Comparison of ENCODE assay signal across 8 cellular contexts in the genomic region with DNA sequence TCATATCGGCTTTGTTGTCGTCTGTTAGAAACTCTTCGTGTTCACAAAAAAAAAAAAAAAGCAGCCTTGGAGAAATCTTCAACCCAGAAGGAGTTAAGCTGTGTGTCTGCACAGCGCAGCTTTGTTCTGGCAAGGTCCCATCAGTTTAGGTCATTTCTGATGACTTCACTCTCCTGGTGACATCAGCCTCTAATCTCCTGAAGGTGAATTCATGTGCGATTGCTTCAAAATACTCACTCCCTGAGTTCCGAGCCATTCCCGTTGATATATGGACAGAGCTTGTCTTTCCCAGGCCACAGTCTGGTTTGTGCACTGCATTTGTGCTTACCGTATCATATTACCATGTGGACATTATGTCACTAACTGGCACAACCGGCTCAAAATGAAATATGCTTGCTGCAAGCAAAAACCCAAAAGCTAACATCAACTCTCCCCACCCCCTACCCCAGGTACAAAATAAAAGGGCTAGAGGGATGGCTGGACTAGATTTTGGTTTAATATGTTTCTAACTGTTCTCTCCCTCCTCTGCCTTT.
DNase-seq lines count a peak whose midpoint lies in the region; ATAC-seq and TF ChIP-seq lines count a peak whose summit lies in the region.

No MANE protein-coding gene starts in this region.

- H3K4me2 ChIP-seq in smooth muscle cell (peak overlapping the region; percentile 64), OCI-LY7 (ENCODE audit: low read length) (no peak overlapping the region)

- H3K9ac ChIP-seq in smooth muscle cell (ENCODE audit: low read depth) = peak overlapping the region; percentile 49

- peaks cover 6% of the 10 kb centered on the region for H3F3A ChIP-seq in smooth muscle cell (ENCODE audit: low read depth)

- TF ChIP-seq CTCF in smooth muscle cell (IDR thresholded peaks at IDR 0.05; ENCODE audit: borderline replicate concordance, insufficient read depth, poor library complexity, severe bottlenecking) = no peak
- no peak for TF ChIP-seq CTCF in OCI-LY7 (conservative IDR thresholded peaks at IDR 0.05; ENCODE audit: low read length)

- WGBS in smooth muscle cell (ENCODE audit: low lambda C conversion rate) = 21% methylated on average over 9 of the region's 9 CpGs

- BruUV-seq in OCI-LY7 (replicated peaks; lab: Mats Ljungman, UMichigan) = no TSS peak

- peak; percentile 74 for ATAC-seq in SK-N-SH treated with all-trans-retinoic acid at 6 μM for 48 hours
- peak; percentile 72 to 91 for ATAC-seq in left cardiac atrium
- no peak for ATAC-seq in HG03469 (IDR thresholded peaks at IDR 0.05; ENCODE audit: unreplicated experiment)
- ATAC-seq in HG02852 (IDR thresholded peaks at IDR 0.05; ENCODE audit: unreplicated experiment) = no peak
- no peak for ATAC-seq in HG02981 (IDR thresholded peaks at IDR 0.05; ENCODE audit: unreplicated experiment)

- H3K4me3 ChIP-seq in smooth muscle cell (no peak overlapping the region), OCI-LY7 (ENCODE audit: low read depth, low read length, poor library complexity, severe bottlenecking) (no peak overlapping the region)

- H3K79me2 ChIP-seq in smooth muscle cell (ENCODE audit: low read depth) (no peaks in the 10 kb centered on the region), OCI-LY7 (ENCODE audit: insufficient read depth, low read depth, low read length) (no peaks in the 10 kb centered on the region)

- CTCF ChIA-PET in HEK293T (lab: Yijun Ruan, JAX) (no interaction called here), OCI-LY7 (lab: Charles Lee; ENCODE audit: unreplicated experiment) (no interaction called here)

- H2AFZ ChIP-seq in smooth muscle cell (ENCODE audit: low read depth) = no peak overlapping the region
- H2AFZ ChIP-seq in OCI-LY7 (ENCODE audit: low read length) = no peak overlapping the region

- DNase-seq in HEK293T (ENCODE audit: extremely low spot score) = peak; percentile 61
- peak; percentile 34 for DNase-seq in left cardiac atrium
- no peak for DNase-seq in smooth muscle cell (lab: John Stamatoyannopoulos, UW; ENCODE audit: unreplicated experiment)
- no peak for DNase-seq in OCI-LY7 (ENCODE audit: low spot score)

- intact Hi-C loops in left cardiac atrium (cut with DNase I) = no loop called here
- intact Hi-C loops in OCI-LY7 (cut with micrococcal nuclease; ENCODE audit: unreplicated experiment) = no loop called here

- H3K9me3 ChIP-seq in smooth muscle cell (replicated peaks; ENCODE audit: low read depth) (no peaks in the 10 kb centered on the region), OCI-LY7 (ENCODE audit: low read length) (no peaks in the 10 kb centered on the region)

- H3K27ac ChIP-seq in smooth muscle cell (ENCODE audit: low read depth) (peak overlapping the region; percentile 90), OCI-LY7 (ENCODE audit: low read depth, low read length, poor library complexity, severe bottlenecking) (no peak overlapping the region)

- H4K20me1 ChIP-seq in smooth muscle cell (ENCODE audit: low read depth) (no peaks in the 10 kb centered on the region), OCI-LY7 (ENCODE audit: insufficient read depth, low read length) (no peaks in the 10 kb centered on the region)

- POLR2A ChIA-PET in HEK293T (lab: Yijun Ruan, JAX) (interaction anchor here (0.5 to 2.8 kb wide), 6 partner anchors 13 to 275 kb away, joined by 4 to 20 read pairs (median 6); no protein-coding TSS in a partner anchor), OCI-LY7 (lab: Charles Lee) (interaction anchor here (0.7 to 1.5 kb wide), 3 partner anchors 8 to 238 kb away, joined by 3 read pairs; no protein-coding TSS in a partner anchor)

- no peaks in the 10 kb centered on the region for H3K9me2 ChIP-seq in OCI-LY7 (ENCODE audit: insufficient read depth, low read length)

- H3K36me3 ChIP-seq in smooth muscle cell (ENCODE audit: low read depth) (no peaks in the 10 kb centered on the region), OCI-LY7 (ENCODE audit: insufficient read depth, low read length) (no peaks in the 10 kb centered on the region)

- peaks cover 6% of the 10 kb centered on the region for H3K4me1 ChIP-seq in smooth muscle cell (ENCODE audit: low read depth)
- peaks cover 38% of the 10 kb centered on the region for H3K4me1 ChIP-seq in OCI-LY7 (ENCODE audit: insufficient read depth, low read length, poor library complexity, severe bottlenecking)

- H3K27me3 ChIP-seq in smooth muscle cell (ENCODE audit: low read depth) = no peaks in the 10 kb centered on the region

TF ChIP-seq in HEK293T, 16 proteins besides CTCF, POLR2A, EP300 and RAD21:
- TF ChIP-seq LEF1 (IDR thresholded peaks at IDR 0.05; ENCODE audit: borderline replicate concordance) (no peak), FOXM1 (IDR thresholded peaks at IDR 0.05; ENCODE audit: borderline replicate concordance) (no peak), ZNF384 (IDR thresholded peaks at IDR 0.05) (peak; percentile 68; the same call in 1 of the 2 replicates), NFRKB (IDR thresholded peaks at IDR 0.05) (no peak), L3MBTL2 (conservative IDR thresholded peaks at IDR 0.05) (no peak), SP1 (IDR thresholded peaks at IDR 0.05) (no peak), CTBP1 (IDR thresholded peaks at IDR 0.05; ENCODE audit: borderline replicate concordance) (peak; percentile 56)
- TF ChIP-seq, protein P1, sequence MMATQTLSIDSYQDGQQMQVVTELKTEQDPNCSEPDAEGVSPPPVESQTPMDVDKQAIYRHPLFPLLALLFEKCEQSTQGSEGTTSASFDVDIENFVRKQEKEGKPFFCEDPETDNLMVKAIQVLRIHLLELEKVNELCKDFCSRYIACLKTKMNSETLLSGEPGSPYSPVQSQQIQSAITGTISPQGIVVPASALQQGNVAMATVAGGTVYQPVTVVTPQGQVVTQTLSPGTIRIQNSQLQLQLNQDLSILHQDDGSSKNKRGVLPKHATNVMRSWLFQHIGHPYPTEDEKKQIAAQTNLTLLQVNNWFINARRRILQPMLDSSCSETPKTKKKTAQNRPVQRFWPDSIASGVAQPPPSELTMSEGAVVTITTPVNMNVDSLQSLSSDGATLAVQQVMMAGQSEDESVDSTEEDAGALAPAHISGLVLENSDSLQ (IDR thresholded peaks at IDR 0.05) = peak; percentile 88

TF ChIP-seq in SK-N-SH treated with all-trans-retinoic acid at 6 μM for 48 hours, 23 proteins besides CTCF, POLR2A, EP300 and RAD21:
- TF ChIP-seq OSR1 (CRISPR knock-in tag; IDR thresholded peaks at IDR 0.05) (no peak), SNAI2 (CRISPR knock-in tag; IDR thresholded peaks at IDR 0.05) (no peak), ZC3H10 (CRISPR knock-in tag; IDR thresholded peaks at IDR 0.05) (no peak), ZNF70 (CRISPR knock-in tag; IDR thresholded peaks at IDR 0.05) (no peak), ZFP30 (CRISPR knock-in tag; IDR thresholded peaks at IDR 0.05) (no peak), ZFP3 (CRISPR knock-in tag; IDR thresholded peaks at IDR 0.05) (no peak; the same call in 1 of the 2 replicates), ISL1 (CRISPR knock-in tag; IDR thresholded peaks at IDR 0.05) (peak; percentile 67)
- TF ChIP-seq, protein P2, sequence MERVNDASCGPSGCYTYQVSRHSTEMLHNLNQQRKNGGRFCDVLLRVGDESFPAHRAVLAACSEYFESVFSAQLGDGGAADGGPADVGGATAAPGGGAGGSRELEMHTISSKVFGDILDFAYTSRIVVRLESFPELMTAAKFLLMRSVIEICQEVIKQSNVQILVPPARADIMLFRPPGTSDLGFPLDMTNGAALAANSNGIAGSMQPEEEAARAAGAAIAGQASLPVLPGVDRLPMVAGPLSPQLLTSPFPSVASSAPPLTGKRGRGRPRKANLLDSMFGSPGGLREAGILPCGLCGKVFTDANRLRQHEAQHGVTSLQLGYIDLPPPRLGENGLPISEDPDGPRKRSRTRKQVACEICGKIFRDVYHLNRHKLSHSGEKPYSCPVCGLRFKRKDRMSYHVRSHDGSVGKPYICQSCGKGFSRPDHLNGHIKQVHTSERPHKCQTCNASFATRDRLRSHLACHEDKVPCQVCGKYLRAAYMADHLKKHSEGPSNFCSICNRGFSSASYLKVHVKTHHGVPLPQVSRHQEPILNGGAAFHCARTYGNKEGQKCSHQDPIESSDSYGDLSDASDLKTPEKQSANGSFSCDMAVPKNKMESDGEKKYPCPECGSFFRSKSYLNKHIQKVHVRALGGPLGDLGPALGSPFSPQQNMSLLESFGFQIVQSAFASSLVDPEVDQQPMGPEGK (CRISPR knock-in tag; IDR thresholded peaks at IDR 0.05; ENCODE audit: borderline replicate concordance) = no peak
- TF ChIP-seq, protein P3, sequence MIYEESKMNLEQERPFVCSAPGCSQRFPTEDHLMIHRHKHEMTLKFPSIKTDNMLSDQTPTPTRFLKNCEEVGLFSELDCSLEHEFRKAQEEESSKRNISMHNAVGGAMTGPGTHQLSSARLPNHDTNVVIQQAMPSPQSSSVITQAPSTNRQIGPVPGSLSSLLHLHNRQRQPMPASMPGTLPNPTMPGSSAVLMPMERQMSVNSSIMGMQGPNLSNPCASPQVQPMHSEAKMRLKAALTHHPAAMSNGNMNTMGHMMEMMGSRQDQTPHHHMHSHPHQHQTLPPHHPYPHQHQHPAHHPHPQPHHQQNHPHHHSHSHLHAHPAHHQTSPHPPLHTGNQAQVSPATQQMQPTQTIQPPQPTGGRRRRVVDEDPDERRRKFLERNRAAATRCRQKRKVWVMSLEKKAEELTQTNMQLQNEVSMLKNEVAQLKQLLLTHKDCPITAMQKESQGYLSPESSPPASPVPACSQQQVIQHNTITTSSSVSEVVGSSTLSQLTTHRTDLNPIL (CRISPR knock-in tag; IDR thresholded peaks at IDR 0.05; ENCODE audit: low read depth) = peak; percentile 89
- TF ChIP-seq, protein P4, sequence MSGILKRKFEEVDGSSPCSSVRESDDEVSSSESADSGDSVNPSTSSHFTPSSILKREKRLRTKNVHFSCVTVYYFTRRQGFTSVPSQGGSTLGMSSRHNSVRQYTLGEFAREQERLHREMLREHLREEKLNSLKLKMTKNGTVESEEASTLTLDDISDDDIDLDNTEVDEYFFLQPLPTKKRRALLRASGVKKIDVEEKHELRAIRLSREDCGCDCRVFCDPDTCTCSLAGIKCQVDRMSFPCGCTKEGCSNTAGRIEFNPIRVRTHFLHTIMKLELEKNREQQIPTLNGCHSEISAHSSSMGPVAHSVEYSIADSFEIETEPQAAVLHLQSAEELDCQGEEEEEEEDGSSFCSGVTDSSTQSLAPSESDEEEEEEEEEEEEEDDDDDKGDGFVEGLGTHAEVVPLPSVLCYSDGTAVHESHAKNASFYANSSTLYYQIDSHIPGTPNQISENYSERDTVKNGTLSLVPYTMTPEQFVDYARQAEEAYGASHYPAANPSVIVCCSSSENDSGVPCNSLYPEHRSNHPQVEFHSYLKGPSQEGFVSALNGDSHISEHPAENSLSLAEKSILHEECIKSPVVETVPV (CRISPR knock-in tag; IDR thresholded peaks at IDR 0.05) = no peak

Comparison
In these comparisons a context has a peak if more than half of its experiments do, and no peak if none do; other contexts are left out.
1. DNase-seq: peak in HEK293T (single experiment) and left cardiac atrium (single experiment); none in smooth muscle cell (single experiment) and OCI-LY7 (single experiment).
2. ATAC-seq: peak in SK-N-SH treated with all-trans-retinoic acid at 6 μM for 48 hours (single experiment) and left cardiac atrium (2 of 2); none in HG03469 (single experiment), HG02852 (single experiment) and HG02981 (single experiment).